Comparison of ENCODE assay signal across 1 cellular context in genomic region chr9:108813951-108814601, GRCh38.
TF ChIP-seq lines count a peak whose summit lies in the region.

No MANE protein-coding gene starts in this region.

TF ChIP-seq in HCT116, 20 proteins besides CTCF, POLR2A, EP300 and RAD21 (continued from another document):
- TF ChIP-seq ZBTB33 (IDR thresholded peaks at IDR 0.05; ENCODE audit: extremely low read depth, insufficient replicate concordance, low read length) = no peak
- TF ChIP-seq ELF1 (IDR thresholded peaks at IDR 0.05; ENCODE audit: borderline replicate concordance, low read depth) = no peak
- no peak for TF ChIP-seq CBX3 (IDR thresholded peaks at IDR 0.05; ENCODE audit: low read depth)
- no peak for TF ChIP-seq ZNF274 (IDR thresholded peaks at IDR 0.05; ENCODE audit: low read depth, low read length)
